26 cellular contexts compared by ENCODE assay signal in genomic region chr3:119408243-119408950, GRCh38. TPM values are rescaled to one million over a fixed set of nuclear protein-coding genes. Genes with fewer than 3 reads are reported as not detected.
DNase-seq lines count a peak whose midpoint lies in the region; ATAC-seq, FAIRE-seq and TF ChIP-seq lines count a peak whose summit lies in the region.
"Had no signal": no experiment of that assay in that cellular context is flagged by ENCODE, and none has a peak within 500 bp of the region (broad histone marks: within the 10 kb centered on the region; RNA-seq: fewer than 3 reads in every experiment).

No MANE protein-coding gene starts in this region.

- H3K4me3 Mint-ChIP-seq in stimulated activated effector memory CD8-positive, alpha-beta T cell treated with anti-CD3 and anti-CD28 coated beads, Interleukin-12 subunit alpha, Interleukin-12 subunit beta, amount 100 ng/mL, for 72 hours: no peak overlapping the region
- H3K4me3 Mint-ChIP-seq: activated naive CD8-positive, alpha-beta T cell treated with anti-CD3 and anti-CD28 coated beads, Interleukin-2, amount 50 U/mL, for 24 hours; CD4-positive, CD25-positive, alpha-beta regulatory T cell; effector memory CD8-positive, alpha-beta T cell; mesothelial cell of epicardium; nephron had no signal

- peak overlapping the region; percentile 19; the same call in 1 of the 2 replicates for H3K4me2 ChIP-seq in GM12878 (ENCODE audit: control insufficient read depth, insufficient read depth)
- H3K4me2 ChIP-seq: PC-9 had no signal

- FAIRE-seq in GM12878 (lab: Jason Lieb, UNC): no peak

- TF ChIP-seq CTCF in GM12878 (IDR thresholded peaks at IDR 0.05 in 2 of 3, conservative IDR thresholded peaks at IDR 0.05 in 1 of 3; ENCODE audit: control insufficient read depth in 2 of 3, extremely low read depth in 1 of 3, insufficient read depth in 1 of 3, low read depth in 3 of 3, low read length in 3 of 3) (no peak), uterus (IDR thresholded peaks at IDR 0.05) (no peak)

- no peak for TF ChIP-seq POLR2A in GM12878 (IDR thresholded peaks at IDR 0.05; ENCODE audit: low read depth, low read length)
- no peak for TF ChIP-seq POLR2A in uterus (IDR thresholded peaks at IDR 0.05)

- peak; percentile 59 for ATAC-seq in GM18858 (IDR thresholded peaks at IDR 0.05; ENCODE audit: unreplicated experiment)
- peak; percentile 80 for ATAC-seq in HG02610 (IDR thresholded peaks at IDR 0.05; ENCODE audit: unreplicated experiment)
- ATAC-seq in HG03442 (IDR thresholded peaks at IDR 0.05; ENCODE audit: unreplicated experiment): peak; percentile 75
- ATAC-seq in GM12878: peak; percentile 71
- ATAC-seq in stimulated activated effector memory CD8-positive, alpha-beta T cell treated with anti-CD3 and anti-CD28 coated beads, Interleukin-12 subunit alpha, Interleukin-12 subunit beta, amount 100 ng/mL, for 72 hours: no peak
- ATAC-seq: activated naive CD8-positive, alpha-beta T cell treated with anti-CD3 and anti-CD28 coated beads, Interleukin-2, amount 50 U/mL, for 24 hours; body of pancreas; effector memory CD8-positive, alpha-beta T cell; left colon had no signal

- no peak for TF ChIP-seq EP300 in GM12878 (IDR thresholded peaks at IDR 0.05; ENCODE audit: borderline replicate concordance in 1 of 2, control insufficient read depth in 1 of 2, low read depth in 2 of 2, low read length in 2 of 2)

- H3K9me3 ChIP-seq in GM12878 (replicated peaks; ENCODE audit: control insufficient read depth, insufficient read depth, low read length) (no peaks in the 10 kb centered on the region), uterus (no peaks in the 10 kb centered on the region)
- H3K9me3 ChIP-seq: body of pancreas, sigmoid colon, thoracic aorta had no signal

- H4K20me1 ChIP-seq in GM12878 (ENCODE audit: control insufficient read depth, insufficient read depth): no peaks in the 10 kb centered on the region

- H3K36me3 Mint-ChIP-seq in stimulated activated effector memory CD8-positive, alpha-beta T cell treated with anti-CD3 and anti-CD28 coated beads, Interleukin-12 subunit alpha, Interleukin-12 subunit beta, amount 100 ng/mL, for 72 hours: peaks cover 38% of the 10 kb centered on the region

- H3K9ac ChIP-seq in GM12878 (ENCODE audit: control insufficient read depth, insufficient read depth, low read length): no peak overlapping the region

- RAD21 ChIA-PET in GM12878 (lab: Charles Lee; ENCODE audit: unreplicated experiment): interaction anchor here (1.5 kb wide), 1 partner anchor 273 kb away, joined by 3 read pairs; no protein-coding TSS in a partner anchor

- WGBS in GM12878 (ENCODE audit: insufficient coverage, insufficient replicate concordance, low lambda C conversion rate, missing lambda C conversion rate): 36% methylated on average over 3 of the region's 3 CpGs

- H3K27ac Mint-ChIP-seq in stimulated activated effector memory CD8-positive, alpha-beta T cell treated with anti-CD3 and anti-CD28 coated beads, Interleukin-12 subunit alpha, Interleukin-12 subunit beta, amount 100 ng/mL, for 72 hours: no peak overlapping the region
- H3K27ac Mint-ChIP-seq: activated naive CD8-positive, alpha-beta T cell treated with anti-CD3 and anti-CD28 coated beads, Interleukin-2, amount 50 U/mL, for 24 hours; mesothelial cell of epicardium; nephron had no signal

- CTCF ChIA-PET in GM12878 (lab: Yijun Ruan, JAX): no interaction called here

- peak overlapping the region; percentile 27 for H3K27ac ChIP-seq in GM12878 (ENCODE audit: control insufficient read depth, insufficient read depth)
- no peak overlapping the region for H3K27ac ChIP-seq in uterus
- H3K27ac ChIP-seq: body of pancreas, PC-9, sigmoid colon, thoracic aorta had no signal

- intact Hi-C loops in GM12878 (cut with micrococcal nuclease; ENCODE audit: unreplicated experiment): no loop called here
- intact Hi-C loops in uterus (cut with DNase I; ENCODE audit: low total_unique reads): no loop called here

- peaks cover 6% of the 10 kb centered on the region; the same call in 1 of the 2 replicates for H3K4me1 ChIP-seq in GM12878 (ENCODE audit: control insufficient read depth, insufficient read depth, low read length)
- H3K4me1 ChIP-seq in uterus: no peaks in the 10 kb centered on the region
- H3K4me1 ChIP-seq: body of pancreas, sigmoid colon had no signal

- in situ Hi-C loops in GM12878 (cut with MboI): no loop called here

- H3K9me3 Mint-ChIP-seq in stimulated activated effector memory CD8-positive, alpha-beta T cell treated with anti-CD3 and anti-CD28 coated beads, Interleukin-12 subunit alpha, Interleukin-12 subunit beta, amount 100 ng/mL, for 72 hours: no peaks in the 10 kb centered on the region
- H3K9me3 Mint-ChIP-seq: activated naive CD8-positive, alpha-beta T cell treated with anti-CD3 and anti-CD28 coated beads, Interleukin-2, amount 50 U/mL, for 24 hours; effector memory CD8-positive, alpha-beta T cell; mesothelial cell of epicardium; nephron had no signal

- no TSS peak for BruUV-seq in GM12878 (replicated peaks; lab: Mats Ljungman, UMichigan)

- DNase-seq in GM12878 (ENCODE audit: low read depth, low spot score) (peak; percentile 12), uterus (no peak), medulla oblongata (ENCODE audit: extremely low spot score) (no peak), pons (ENCODE audit: low spot score) (no peak)
- DNase-seq in stimulated activated effector memory CD8-positive, alpha-beta T cell treated with anti-CD3 and anti-CD28 coated beads, Interleukin-12 subunit alpha, Interleukin-12 subunit beta, amount 100 ng/mL, for 72 hours (ENCODE audit: low spot score in 2 of 2): no peak
- DNase-seq: ACHN; activated CD4-positive, alpha-beta T cell treated with anti-CD3 and anti-CD28 coated beads, Interleukin-2, amount 50 U/mL, for 1 hour; activated effector memory CD4-positive, alpha-beta T cell treated with Interleukin-2 at 50 U/mL for 16 hours; activated naive CD8-positive, alpha-beta T cell treated with anti-CD3 and anti-CD28 coated beads, Interleukin-2, amount 50 U/mL, for 24 hours; body of pancreas; CD4-positive, CD25-positive, alpha-beta regulatory T cell; effector memory CD8-positive, alpha-beta T cell; left colon; MV-4-11; NCI-H1694 treated with DMSO at 0.1 percent for 48 hours; NCI-H2227 treated with DMSO at 0.1 percent for 48 hours; NCI-H748 treated with DMSO at 0.1 percent for 48 hours; PC-9; posterior cingulate gyrus; sigmoid colon had no signal

- SMC1A ChIA-PET in GM12878 (lab: Charles Lee; ENCODE audit: uncharacterized antibody, unreplicated experiment): interaction anchor here (1.1 to 1.9 kb wide), 2 partner anchors 10 to 55 kb away, joined by 3 to 6 read pairs; no protein-coding TSS in a partner anchor

- no peaks in the 10 kb centered on the region for H3K27me3 ChIP-seq in GM12878 (replicated peaks in 1 of 2; ENCODE audit: control insufficient read depth in 2 of 2, insufficient read depth in 2 of 2, low read length in 1 of 2)
- H3K27me3 ChIP-seq in uterus: no peaks in the 10 kb centered on the region
- H3K27me3 ChIP-seq: body of pancreas, sigmoid colon had no signal

- no peaks in the 10 kb centered on the region for H3K4me1 Mint-ChIP-seq in stimulated activated effector memory CD8-positive, alpha-beta T cell treated with anti-CD3 and anti-CD28 coated beads, Interleukin-12 subunit alpha, Interleukin-12 subunit beta, amount 100 ng/mL, for 72 hours
- H3K4me1 Mint-ChIP-seq: activated naive CD8-positive, alpha-beta T cell treated with anti-CD3 and anti-CD28 coated beads, Interleukin-2, amount 50 U/mL, for 24 hours had no signal

- H3K79me2 ChIP-seq in GM12878 (ENCODE audit: control insufficient read depth, insufficient read depth, low read length): no peaks in the 10 kb centered on the region

- H3K4me3 ChIP-seq in GM12878: no peak overlapping the region
- no peak overlapping the region for H3K4me3 ChIP-seq in uterus
- H3K4me3 ChIP-seq: body of pancreas, PC-9, sigmoid colon, thoracic aorta had no signal

- TF ChIP-seq RAD21 in GM12878 (IDR thresholded peaks at IDR 0.05; ENCODE audit: insufficient read depth, low read depth, low read length): no peak

- POLR2A ChIA-PET in GM12878 (lab: Charles Lee): no interaction called here

- H3K36me3 ChIP-seq in GM12878 (ENCODE audit: control insufficient read depth in 2 of 2, insufficient read depth in 2 of 2, low read length in 1 of 2) (peaks cover 0 to 22% of the 10 kb centered on the region in 2 experiments; a peak in 2 of 4 replicates), uterus (no peaks in the 10 kb centered on the region)

- H2AFZ ChIP-seq in GM12878 (ENCODE audit: control insufficient read depth, low read depth, low read length): peak overlapping the region; percentile 11; the same call in 1 of the 2 replicates
- H2AFZ ChIP-seq: PC-9 had no signal

TF ChIP-seq in GM12878, 131 proteins besides CTCF, POLR2A, EP300 and RAD21:
- TF ChIP-seq RCOR1 (conservative IDR thresholded peaks at IDR 0.05; ENCODE audit: low read depth, low read length): no peak
- peak; percentile 76; the same call in 2 of the 3 replicates for TF ChIP-seq POU2F2 (IDR thresholded peaks at IDR 0.05; ENCODE audit: borderline replicate concordance, low read depth, low read length)

RNA-seq across cellular contexts. Expression of gene TMEM39A, which starts 55.0 kb away (rescaled TPM):
- 197 and 208 TPM in 2 replicates for total RNA-seq in GM12878 (2013; cell fraction: nucleolus; rRNA removed)
- total RNA-seq in GM12878 (2014; rRNA removed) (32.2 and 38.5 TPM in 2 replicates), GM12878 (2014; rRNA removed; fragmentation: Illumina TruSeq; extraction: Trizol) (20.7 and 23.3 TPM in 2 replicates), GM12878 (2021) (35.8 and 39.0 TPM in 2 replicates), uterus (100 to 1,000 TPM in 1 of 4 donors, 10 to 100 TPM in 3; 23.2 to 136 (median 67.1) TPM)
- 14.8 TPM for polyA plus RNA-seq in GM12878 (2011; ENCODE audit: low read depth)
- polyA plus RNA-seq in GM12878 (2011; rRNA removed) (43.2 and 44.7 TPM in 2 replicates), GM12878 (2014; fragmentation: Illumina TruSeq; extraction: Trizol) (19.8 and 21.7 TPM in 2 replicates), GM12878 (2014; fragmentation: Nextera tagmentation; extraction: Ambion mirVana) (10 to 100 TPM; 10.8 to 21.2 TPM), GM12878 (2014; rRNA removed) (27.0 and 28.0 TPM in 2 replicates), GM12878 (2016; fragmentation: Nextera tagmentation; extraction: Ambion mirVana) (10 to 100 TPM; 40.4 to 41.6 TPM)
- polyA plus RNA-seq in GM12878 (2011; cell fraction: cytosol; rRNA removed): 25.6 and 26.8 TPM in 2 replicates
- 59.1 and 86.2 TPM in 2 replicates for polyA plus RNA-seq in GM12878 (2011; cell fraction: nucleus; rRNA removed)
- polyA plus RNA-seq in GM12878 (2012): 24.8 and 26.8 TPM in 2 replicates
- 83.7 and 91.1 TPM in 2 replicates for polyA minus RNA-seq in GM12878 (2011; rRNA and poly(A)+ RNA removed)
- polyA minus RNA-seq in GM12878 (2011; cell fraction: cytosol; rRNA and poly(A)+ RNA removed): 7.7 and 11.2 TPM in 2 replicates
- polyA minus RNA-seq in GM12878 (2011; cell fraction: nucleus; rRNA and poly(A)+ RNA removed): 53.1 and 60.4 TPM in 2 replicates
